ENCODE assay signal across 10 cellular contexts in genomic region chr10:103504181-103504783, GRCh38. TPM values are rescaled to one million over a fixed set of nuclear protein-coding genes. Genes with fewer than 3 reads are reported as not detected.
DNase-seq lines count a peak whose midpoint lies in the region; ATAC-seq and TF ChIP-seq lines count a peak whose summit lies in the region.
"Had no signal": no experiment of that assay in that cellular context is flagged by ENCODE, and none has a peak within 500 bp of the region (broad histone marks: within the 10 kb centered on the region; RNA-seq: fewer than 3 reads in every experiment).

No MANE protein-coding gene starts in this region.

- H3K9me3 Mint-ChIP-seq in T-helper 1 cell treated with Interleukin-12 subunit alpha and Interleukin-12 subunit beta and Interleukin-4 antibody, amounts not matched to agents 30 μg/mL and 1 μg/mL, for 36 hours: no peaks in the 10 kb centered on the region
- H3K9me3 Mint-ChIP-seq in chondrocyte (ENCODE audit: low read depth): no peaks in the 10 kb centered on the region

- H3K4me1 Mint-ChIP-seq in T-helper 1 cell treated with Interleukin-12 subunit alpha and Interleukin-12 subunit beta and Interleukin-4 antibody, amounts not matched to agents 30 μg/mL and 1 μg/mL, for 36 hours (ENCODE audit: low read depth): peaks cover 29% of the 10 kb centered on the region
- peaks cover 14% of the 10 kb centered on the region for H3K4me1 Mint-ChIP-seq in chondrocyte (ENCODE audit: low read depth)
- H3K4me1 Mint-ChIP-seq: B cell had no signal

- no peak overlapping the region for H3K27ac ChIP-seq in suprapubic skin
- H3K27ac ChIP-seq: neutrophil had no signal

- no peak overlapping the region for H3K4me3 ChIP-seq in skeletal muscle cell (ENCODE audit: low read depth, low read length)
- no peak overlapping the region for H3K4me3 ChIP-seq in suprapubic skin

- H3K36me3 Mint-ChIP-seq in T-helper 1 cell treated with Interleukin-12 subunit alpha and Interleukin-12 subunit beta and Interleukin-4 antibody, amounts not matched to agents 30 μg/mL and 1 μg/mL, for 36 hours (ENCODE audit: low read depth): no peaks in the 10 kb centered on the region
- H3K36me3 Mint-ChIP-seq in chondrocyte (ENCODE audit: low read depth): no peaks in the 10 kb centered on the region

- H3K9me3 ChIP-seq in suprapubic skin: no peaks in the 10 kb centered on the region
- H3K9me3 ChIP-seq: neutrophil had no signal

- no peaks in the 10 kb centered on the region for H3K4me1 ChIP-seq in suprapubic skin

- no peak for TF ChIP-seq EP300 in suprapubic skin (IDR thresholded peaks at IDR 0.05)

- no peak for ATAC-seq in HG02623 (IDR thresholded peaks at IDR 0.05; ENCODE audit: unreplicated experiment)

- H3K4me3 Mint-ChIP-seq in T-helper 1 cell treated with Interleukin-12 subunit alpha and Interleukin-12 subunit beta and Interleukin-4 antibody, amounts not matched to agents 30 μg/mL and 1 μg/mL, for 36 hours: peak overlapping the region; percentile 30
- H3K4me3 Mint-ChIP-seq in chondrocyte (ENCODE audit: unreplicated experiment): no peak overlapping the region
- H3K4me3 Mint-ChIP-seq: B cell had no signal

- no peak for TF ChIP-seq POLR2A in suprapubic skin (IDR thresholded peaks at IDR 0.05)

- H3K27me3 ChIP-seq in suprapubic skin: peaks cover 28% of the 10 kb centered on the region

- peaks cover 35% of the 10 kb centered on the region for H3K27me3 Mint-ChIP-seq in T-helper 1 cell treated with Interleukin-12 subunit alpha and Interleukin-12 subunit beta and Interleukin-4 antibody, amounts not matched to agents 30 μg/mL and 1 μg/mL, for 36 hours (ENCODE audit: low read depth)
- peaks cover 59% of the 10 kb centered on the region for H3K27me3 Mint-ChIP-seq in chondrocyte (ENCODE audit: low read depth)

- H3K36me3 ChIP-seq in suprapubic skin: no peaks in the 10 kb centered on the region
- H3K36me3 ChIP-seq: neutrophil had no signal

- DNase-seq in NOMO-1 treated with DMSO at 0.1 percent for 48 hours (lab: John Stamatoyannopoulos, UW; ENCODE audit: unreplicated experiment) (peak; percentile 23), NOMO-1 (lab: John Stamatoyannopoulos, UW; ENCODE audit: unreplicated experiment in 2 of 2) (no peak), chondrocyte (ENCODE audit: low spot score) (peak; percentile 32), skeletal muscle cell (ENCODE audit: low read depth) (peak; percentile 87), suprapubic skin (ENCODE audit: low spot score in 2 of 2) (no peak), NCI-H1092 treated with DMSO at 0.1 percent for 48 hours (lab: John Stamatoyannopoulos, UW) (no peak)

- no peak for TF ChIP-seq CTCF in chondrocyte (IDR thresholded peaks at IDR 0.05)
- TF ChIP-seq CTCF in suprapubic skin (IDR thresholded peaks at IDR 0.05): no peak

- 76% methylated on average over 10 of the region's 10 CpGs for WGBS in suprapubic skin

- peak overlapping the region; percentile 70 for H3K27ac Mint-ChIP-seq in T-helper 1 cell treated with Interleukin-12 subunit alpha and Interleukin-12 subunit beta and Interleukin-4 antibody, amounts not matched to agents 30 μg/mL and 1 μg/mL, for 36 hours
- peak overlapping the region; percentile 18 for H3K27ac Mint-ChIP-seq in chondrocyte (ENCODE audit: unreplicated experiment)
- H3K27ac Mint-ChIP-seq: B cell had no signal

RNA-seq across cellular contexts. Expression of gene NEURL1, which starts 10.8 kb away (rescaled TPM):
- total RNA-seq in chondrocyte: 0.05 TPM in 1 of 3 replicates, not detected in the others
- total RNA-seq in suprapubic skin: under 1 TPM in 2 of 4 donors, not detected in 2; 0.18 to 0.30 TPM

RNA-seq across cellular contexts. Expression of gene CALHM3, which starts 25.2 kb away (rescaled TPM):
- total RNA-seq in chondrocyte (not detected in 3 replicates), suprapubic skin (not detected)
- total RNA-seq: B cell had no signal

RNA-seq across cellular contexts. Expression of gene CALHM1, which starts 45.6 kb away (rescaled TPM):
- total RNA-seq in chondrocyte (not detected in 3 replicates), suprapubic skin (not detected)

RNA-seq across cellular contexts. Expression of gene CALHM2, which starts 52.1 kb away (rescaled TPM):
- total RNA-seq in chondrocyte: 1.3 to 10.9 TPM (median 9.9 TPM) in 3 replicates
- 10 to 100 TPM; 13.7 to 17.9 (median 16.3) TPM for total RNA-seq in suprapubic skin

Comparison
In these comparisons a context has a peak if more than half of its experiments do, and no peak if none do; other contexts are left out.
1. DNase-seq: peak in NOMO-1 treated with DMSO at 0.1 percent for 48 hours (single experiment), chondrocyte (single experiment) and skeletal muscle cell (single experiment); none in NOMO-1 (0 of 2), suprapubic skin (0 of 2) and NCI-H1092 treated with DMSO at 0.1 percent for 48 hours (single experiment).